Comparison of ENCODE assay signal across 22 cellular contexts in genomic region chr2:11208083-11208482, GRCh38.
"Had no signal": no experiment of that assay in that cellular context is flagged by ENCODE, and none has a peak within 500 bp of the region (broad histone marks: within the 10 kb centered on the region; RNA-seq: fewer than 3 reads in every experiment).

No MANE protein-coding gene starts in this region.

- H3K36me3 ChIP-seq: colonic mucosa had no signal

- H3K27me3 ChIP-seq: colonic mucosa, esophagus muscularis mucosa, foreskin keratinocyte, gastroesophageal sphincter, heart left ventricle, hepatocyte, left lung had no signal

- ATAC-seq: effector memory CD8-positive, alpha-beta T cell; foreskin keratinocyte; gastroesophageal sphincter; heart left ventricle; left cardiac atrium; left lung; left ventricle myocardium superior; lower lobe of right lung had no signal

- H3K4me2 ChIP-seq: hepatocyte had no signal

- H3K27ac ChIP-seq: colonic mucosa, esophagus muscularis mucosa, foreskin keratinocyte, gastroesophageal sphincter, heart left ventricle, hepatocyte, left lung, lower lobe of right lung had no signal

- H3K4me1 ChIP-seq: colonic mucosa, foreskin keratinocyte, gastroesophageal sphincter had no signal

- H3K79me2 ChIP-seq: hepatocyte had no signal

- H3K27ac Mint-ChIP-seq: dendritic cell treated with granulocyte-macrophage colony-stimulating factor and Interleukin-4, amounts not matched to agents 40 ng/mL and 50 ng/mL, for 4 days; effector memory CD8-positive, alpha-beta T cell; endodermal cell; immature natural killer cell; memory B cell had no signal

- H2AFZ ChIP-seq: hepatocyte had no signal

- FAIRE-seq: endothelial cell of umbilical vein had no signal

- H3K9me3 ChIP-seq: colonic mucosa, esophagus muscularis mucosa, gastroesophageal sphincter, heart left ventricle, left lung, lower lobe of right lung had no signal

- H3K4me3 Mint-ChIP-seq: dendritic cell treated with granulocyte-macrophage colony-stimulating factor and Interleukin-4, amounts not matched to agents 40 ng/mL and 50 ng/mL, for 4 days; effector memory CD8-positive, alpha-beta T cell; endodermal cell; immature natural killer cell; memory B cell had no signal

- H3K4me3 ChIP-seq: colonic mucosa, esophagus muscularis mucosa, gastroesophageal sphincter, heart left ventricle, hepatocyte, left lung, lower lobe of right lung had no signal

- H3K27me3 Mint-ChIP-seq: dendritic cell treated with granulocyte-macrophage colony-stimulating factor and Interleukin-4, amounts not matched to agents 40 ng/mL and 50 ng/mL, for 4 days; effector memory CD8-positive, alpha-beta T cell; memory B cell had no signal

- DNase-seq: colonic mucosa; cortex of kidney; effector CD8-positive, alpha-beta T cell; effector memory CD8-positive, alpha-beta T cell; endodermal cell; foreskin keratinocyte; heart left ventricle; hypothalamus; immature natural killer cell; islet precursor cell; left cardiac atrium; left lung; left ventricle myocardium superior; lower lobe of right lung; mesendoderm; midbrain had no signal
